1 cellular context compared by ENCODE assay signal in genomic region chr17:1144139-1144538, GRCh38.
TF ChIP-seq lines count a peak whose summit lies in the region.

No MANE protein-coding gene starts in this region.

TF ChIP-seq in GM23338, 12 proteins besides CTCF, POLR2A, EP300 and RAD21 (continued from another document):
- no peak for TF ChIP-seq REST (IDR thresholded peaks at IDR 0.05; ENCODE audit: unreplicated experiment)
- TF ChIP-seq ZNF462 (CRISPR knock-in tag; IDR thresholded peaks at IDR 0.05), result no peak
